ENCODE assay signal across 24 cellular contexts in the genomic region with DNA sequence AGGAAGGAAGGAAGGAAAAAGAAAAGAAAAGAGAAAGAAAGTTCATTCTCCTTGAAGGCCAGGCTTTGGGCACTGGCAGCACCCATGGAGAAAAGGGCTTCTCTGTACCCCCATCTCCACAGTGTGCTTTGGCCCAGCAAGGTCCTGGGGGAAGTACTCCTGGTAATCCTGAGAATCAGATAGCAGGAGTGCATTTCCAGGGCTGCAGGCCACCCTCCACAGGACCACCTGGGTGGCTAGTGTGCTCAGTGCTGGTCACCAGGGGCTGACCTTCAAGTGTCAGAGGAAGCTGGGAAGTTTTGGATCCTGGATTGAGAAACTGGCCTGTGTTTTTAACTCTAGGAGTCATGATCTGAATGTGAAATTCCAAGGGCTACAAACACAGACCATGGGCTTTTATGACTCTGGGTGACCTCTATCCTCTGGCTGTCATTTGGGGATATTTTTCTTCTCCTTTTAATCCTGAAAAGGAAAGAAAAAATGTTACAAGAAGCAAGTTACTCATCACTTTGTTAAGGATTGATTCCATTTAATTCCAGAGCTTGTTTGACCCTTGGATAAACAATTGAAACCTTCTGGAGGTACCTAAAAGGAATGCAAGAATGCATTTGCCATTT.
A peak's percentile ranks its signal among the peaks of the same experiment; 100 is the strongest.
DNase-seq lines count a peak whose midpoint lies in the region; ATAC-seq and TF ChIP-seq lines count a peak whose summit lies in the region.
"Had no signal": no experiment of that assay in that cellular context is flagged by ENCODE, and none has a peak within 500 bp of the region (broad histone marks: within the 10 kb centered on the region; RNA-seq: fewer than 3 reads in every experiment).

No MANE protein-coding gene starts in this region.

- TF ChIP-seq CTCF in C4-2B (conservative IDR thresholded peaks at IDR 0.05) = no peak
- no peak for TF ChIP-seq CTCF in VCaP (conservative IDR thresholded peaks at IDR 0.05)

- H3K27ac ChIP-seq in C4-2B (peak overlapping the region; percentile 41), VCaP (peak overlapping the region; percentile 74; the same call in 1 of the 2 replicates)
- H3K27ac ChIP-seq: brain microvascular endothelial cell, lower lobe of right lung, ovary had no signal

- no peaks in the 10 kb centered on the region for H3K9me3 Mint-ChIP-seq in stimulated activated effector memory CD8-positive, alpha-beta T cell treated with anti-CD3 and anti-CD28 coated beads, Interleukin-12 subunit alpha, Interleukin-12 subunit beta, amount 100 ng/mL, for 72 hours
- H3K9me3 Mint-ChIP-seq: activated naive CD4-positive, alpha-beta T cell treated with anti-CD3 and anti-CD28 coated beads, Interleukin-2, amount 50 U/mL, for 72 hours; activated T-cell treated with anti-CD3 and anti-CD28 coated beads, Interleukin-2, amount 50 U/mL, for 4 hours had no signal

- peak overlapping the region; percentile 69 for H3K27ac Mint-ChIP-seq in stimulated activated effector memory CD8-positive, alpha-beta T cell treated with anti-CD3 and anti-CD28 coated beads, Interleukin-12 subunit alpha, Interleukin-12 subunit beta, amount 100 ng/mL, for 72 hours
- H3K27ac Mint-ChIP-seq: activated naive CD4-positive, alpha-beta T cell treated with anti-CD3 and anti-CD28 coated beads, Interleukin-2, amount 50 U/mL, for 72 hours had no signal

- H3K4me1 Mint-ChIP-seq in stimulated activated effector memory CD8-positive, alpha-beta T cell treated with anti-CD3 and anti-CD28 coated beads, Interleukin-12 subunit alpha, Interleukin-12 subunit beta, amount 100 ng/mL, for 72 hours = peaks cover 21% of the 10 kb centered on the region
- H3K4me1 Mint-ChIP-seq: naive B cell had no signal

- H3K36me3 Mint-ChIP-seq in stimulated activated effector memory CD8-positive, alpha-beta T cell treated with anti-CD3 and anti-CD28 coated beads, Interleukin-12 subunit alpha, Interleukin-12 subunit beta, amount 100 ng/mL, for 72 hours = no peaks in the 10 kb centered on the region
- H3K36me3 Mint-ChIP-seq: naive B cell had no signal

- no peak overlapping the region for H3K4me3 Mint-ChIP-seq in stimulated activated effector memory CD8-positive, alpha-beta T cell treated with anti-CD3 and anti-CD28 coated beads, Interleukin-12 subunit alpha, Interleukin-12 subunit beta, amount 100 ng/mL, for 72 hours
- H3K4me3 Mint-ChIP-seq: activated T-cell treated with anti-CD3 and anti-CD28 coated beads, Interleukin-2, amount 50 U/mL, for 4 hours had no signal

- ATAC-seq in stimulated activated effector memory CD8-positive, alpha-beta T cell treated with anti-CD3 and anti-CD28 coated beads, Interleukin-12 subunit alpha, Interleukin-12 subunit beta, amount 100 ng/mL, for 72 hours = no peak
- ATAC-seq in HG02571 (IDR thresholded peaks at IDR 0.05; ENCODE audit: unreplicated experiment) = no peak
- ATAC-seq: lower lobe of right lung had no signal

- peak; percentile 13 for DNase-seq in kidney glomerular epithelial cell (lab: John Stamatoyannopoulos, UW)
- DNase-seq in stimulated activated effector memory CD8-positive, alpha-beta T cell treated with anti-CD3 and anti-CD28 coated beads, Interleukin-12 subunit alpha, Interleukin-12 subunit beta, amount 100 ng/mL, for 72 hours (ENCODE audit: low spot score in 2 of 2) = no peak
- no peak for DNase-seq in activated naive CD4-positive, alpha-beta T cell treated with anti-CD3 and anti-CD28 coated beads, Interleukin-2, amount 50 U/mL, for 16 hours
- no peak for DNase-seq in NCI-H146 treated with DMSO at 0.1 percent for 48 hours (lab: John Stamatoyannopoulos, UW; ENCODE audit: unreplicated experiment)
- no peak for DNase-seq in dedifferentiated amniotic fluid mesenchymal stem cell (ENCODE audit: extremely low spot score)
- DNase-seq: activated CD4-positive, alpha-beta T cell treated with anti-CD3 and anti-CD28 coated beads, Interleukin-2, amount 50 U/mL, for 48 hours; activated T-cell treated with anti-CD3 and anti-CD28 coated beads, Interleukin-2, amount 50 U/mL, for 4 hours; brain microvascular endothelial cell; cortex of kidney; DMS79 treated with DMSO at 0.1 percent for 48 hours; lower lobe of right lung; MM.1S; naive B cell; NCI-H1694 treated with DMSO at 0.1 percent for 48 hours; NCI-H345; NK-92 treated with Interleukin-12 subunit alpha and Interleukin-12 subunit beta, amount 100 ng/mL, for 24 hours; RPMI8226; stimulated activated CD8-positive, alpha-beta memory T cell treated with anti-CD3 and anti-CD28 coated beads, Interleukin-4, amount 100 ng/mL, for 48 hours; SW 1271 had no signal
